ENCODE assay signal across 9 cellular contexts in the genomic region with DNA sequence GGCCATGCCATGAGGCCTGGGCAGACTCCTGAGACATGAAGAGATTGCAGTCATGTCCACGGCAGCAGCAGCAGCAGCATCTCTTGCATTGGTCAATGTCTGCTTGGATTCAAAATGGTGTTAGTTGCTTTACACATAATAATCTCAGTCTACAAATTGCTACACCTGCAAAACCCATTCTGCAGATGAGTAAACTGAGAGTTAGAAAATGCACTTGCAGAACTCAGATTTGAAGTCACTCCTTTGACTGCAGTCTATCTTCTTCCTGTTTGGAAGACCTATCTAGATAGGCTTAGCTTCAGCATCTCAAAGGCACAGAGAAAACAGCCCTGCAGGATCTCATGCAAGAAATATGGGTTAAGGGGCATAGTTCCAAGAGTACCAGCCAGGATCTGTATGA.
"Had no signal": no experiment of that assay in that cellular context is flagged by ENCODE, and none has a peak within 500 bp of the region (broad histone marks: within the 10 kb centered on the region; RNA-seq: fewer than 3 reads in every experiment).

No MANE protein-coding gene starts in this region.

- H2AFZ ChIP-seq: GM23248 had no signal

- H3K4me1 ChIP-seq: HAP-1 had no signal

- H3K27ac ChIP-seq: GM23248, HL-60 had no signal

- H3K9ac ChIP-seq: GM23248 had no signal

- H3K36me3 ChIP-seq: HAP-1 had no signal

- ATAC-seq: HCT116 had no signal

- H3K4me3 ChIP-seq: GM23248, HAP-1 had no signal

- H3K9me3 ChIP-seq: HAP-1 had no signal

- DNase-seq: GM23248, GOT3, H7, HFFc6, IMR-90, KBM-7 had no signal
